Comparison of ENCODE assay signal across 8 cellular contexts in genomic region chr9:100474082-100474949, GRCh38. TPM values are rescaled to one million over a fixed set of nuclear protein-coding genes. Genes with fewer than 3 reads are reported as not detected.
A peak's percentile ranks its signal among the peaks of the same experiment; 100 is the strongest.
DNase-seq lines count a peak whose midpoint lies in the region; ATAC-seq and TF ChIP-seq lines count a peak whose summit lies in the region.

No MANE protein-coding gene starts in this region.

- CTCF ChIA-PET in BJ (lab: Yijun Ruan, JAX): interaction anchor here (0.8 to 1.2 kb wide), 2 partner anchors 8 to 32 kb away, joined by 3 read pairs; no protein-coding TSS in a partner anchor

- H3K4me3 Mint-ChIP-seq in nephron progenitor cell: peak overlapping the region; percentile 96

- ATAC-seq in omental fat pad (ENCODE audit: low FRiP score): no peak
- no peak for ATAC-seq in GM19452 (IDR thresholded peaks at IDR 0.05; ENCODE audit: unreplicated experiment)
- ATAC-seq in HG03045 (IDR thresholded peaks at IDR 0.05; ENCODE audit: unreplicated experiment): no peak

- no peak for TF ChIP-seq CTCF in BJ (IDR thresholded peaks at IDR 0.05; ENCODE audit: insufficient read depth, low read depth, low read length)
- no peak for TF ChIP-seq CTCF in dorsolateral prefrontal cortex (IDR thresholded peaks at IDR 0.05 in 54 of 56, conservative IDR thresholded peaks at IDR 0.05 in 2 of 56; ENCODE audit: low read depth in 1 of 56, partially characterized antibody in 56 of 56)
- TF ChIP-seq CTCF in nephron progenitor cell (IDR thresholded peaks at IDR 0.05): no peak
- no peak for TF ChIP-seq CTCF in omental fat pad (IDR thresholded peaks at IDR 0.05)

- H3K36me3 Mint-ChIP-seq in nephron progenitor cell (ENCODE audit: low read depth): peaks cover 39% of the 10 kb centered on the region

- intact Hi-C loops in dorsolateral prefrontal cortex (cut with DNase I): loop anchor here (5.0 to 10.0 kb wide), 2 partner anchors 47 to 120 kb away; partner anchors contain the start of gene MSANTD3 (in 2 of the 2)

- H3K9me3 ChIP-seq in MG63: no peaks in the 10 kb centered on the region

- no peaks in the 10 kb centered on the region for H3K27me3 Mint-ChIP-seq in nephron progenitor cell (ENCODE audit: low read depth, poor library complexity)

- no peak for DNase-seq in BJ (ENCODE audit: low read depth)
- no peak for DNase-seq in MG63
- peak in 2 of 10 donors; percentile 27 to 45 for DNase-seq in dorsolateral prefrontal cortex
- DNase-seq in nephron progenitor cell: peak; percentile 35
- no peak for DNase-seq in NCI-H1694 treated with DMSO at 0.1 percent for 48 hours (lab: John Stamatoyannopoulos, UW)
- DNase-seq in omental fat pad (ENCODE audit: low spot score): no peak

- peaks cover 39% of the 10 kb centered on the region for H3K4me1 Mint-ChIP-seq in nephron progenitor cell

- peak overlapping the region; percentile 77 for H3K27ac Mint-ChIP-seq in nephron progenitor cell

- H3K36me3 ChIP-seq in BJ (ENCODE audit: control insufficient read depth, insufficient read depth, low read length): no peaks in the 10 kb centered on the region
- no peaks in the 10 kb centered on the region for H3K36me3 ChIP-seq in MG63

- H3K9me3 Mint-ChIP-seq in nephron progenitor cell: peaks cover 25% of the 10 kb centered on the region

- no peaks in the 10 kb centered on the region for H3K27me3 ChIP-seq in BJ (ENCODE audit: control insufficient read depth, insufficient read depth, low read length)
- H3K27me3 ChIP-seq in MG63: no peaks in the 10 kb centered on the region
- H3K27me3 ChIP-seq in dorsolateral prefrontal cortex: no peaks in the 10 kb centered on the region

- POLR2A ChIA-PET in BJ (lab: Charles Lee): no interaction called here

- H3K27ac ChIP-seq in dorsolateral prefrontal cortex: peak overlapping the region in 54 of 59 donors; percentile 3 to 95 (median 84)

- H3K4me3 ChIP-seq in BJ (ENCODE audit: low read depth, low read length) (peak overlapping the region; percentile 76), MG63 (peak overlapping the region; percentile 56; the same call in 1 of the 2 replicates), dorsolateral prefrontal cortex (peak overlapping the region; percentile 45 to 99 (median 89))

RNA-seq across cellular contexts. Expression of gene TMEFF1, which starts 1.4 kb away (rescaled TPM):
- 0.10 and 0.28 TPM in 2 replicates for polyA plus RNA-seq in BJ (2011; rRNA removed)
- 0.10 TPM in 1 of 2 replicates, not detected in the other for polyA minus RNA-seq in BJ (2011; rRNA and poly(A)+ RNA removed)
- 8.8 TPM in 1 of 2 replicates, not detected in the other for total RNA-seq in MG63 (2014; rRNA removed; shearing (Covaris generic); ENCODE audit: low replicate concordance)
- total RNA-seq in dorsolateral prefrontal cortex: 10 to 100 TPM; 15.9 to 42.8 (median 25.6) TPM
- total RNA-seq in omental fat pad: 1 to 10 TPM in 1 of 4 donors, under 1 TPM in 1, not detected in 2; 0.60 to 2.4 TPM

RNA-seq across cellular contexts. Expression of gene MSANTD3, which starts 47.4 kb away (rescaled TPM):
- 34.5 and 38.3 TPM in 2 replicates for polyA plus RNA-seq in BJ (2011; rRNA removed)
- polyA minus RNA-seq in BJ (2011; rRNA and poly(A)+ RNA removed): 20.9 and 22.9 TPM in 2 replicates
- 73.1 and 97.4 TPM in 2 replicates for total RNA-seq in MG63 (2014; rRNA removed; shearing (Covaris generic); ENCODE audit: low replicate concordance)
- total RNA-seq in dorsolateral prefrontal cortex (10 to 100 TPM; 19.8 to 52.0 (median 34.3) TPM), omental fat pad (10 to 100 TPM; 16.4 to 38.8 (median 18.2) TPM)
